ENCODE assay signal across 8 cellular contexts in the genomic region with DNA sequence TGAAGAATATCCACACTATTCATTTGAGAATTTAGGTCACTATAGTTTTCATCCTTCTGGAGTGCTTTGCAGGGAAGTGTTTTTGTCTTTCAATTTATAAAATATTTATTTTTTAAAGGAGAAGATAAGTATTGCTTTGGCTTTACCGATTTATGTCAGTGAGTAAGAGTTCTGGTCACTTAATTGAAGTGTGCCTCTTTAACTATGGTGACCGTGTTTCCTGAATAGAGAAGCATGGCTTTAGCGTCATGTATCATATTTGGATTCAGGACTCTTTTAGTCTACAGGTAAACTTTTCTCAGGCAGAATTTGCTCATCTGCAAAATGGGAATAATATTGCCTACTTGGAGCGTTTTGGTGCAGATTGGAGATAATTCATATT. TPM values are rescaled to one million over a fixed set of nuclear protein-coding genes. Genes with fewer than 3 reads are reported as not detected.
DNase-seq lines count a peak whose midpoint lies in the region; ATAC-seq and TF ChIP-seq lines count a peak whose summit lies in the region.

No MANE protein-coding gene starts in this region.

- H3K27me3 Mint-ChIP-seq in CD8-positive, alpha-beta T cell (ENCODE audit: low read depth) = no peaks in the 10 kb centered on the region

- H3K9me3 Mint-ChIP-seq in CD8-positive, alpha-beta T cell = no peaks in the 10 kb centered on the region

- no peak for ATAC-seq in CD8-positive, alpha-beta T cell
- no peak for ATAC-seq in GM21360 (IDR thresholded peaks at IDR 0.05; ENCODE audit: unreplicated experiment)

- H3K36me3 Mint-ChIP-seq in CD8-positive, alpha-beta T cell = peaks cover 31% of the 10 kb centered on the region

- H3K27ac ChIP-seq in CD8-positive, alpha-beta T cell (ENCODE audit: low read depth, low read length) = peak overlapping the region; percentile 90
- peak overlapping the region; percentile 91 for H3K27ac ChIP-seq in HL-60 (replicated peaks)
- peak overlapping the region; percentile 92 to 99 for H3K27ac ChIP-seq in breast epithelium
- peak overlapping the region; percentile 78 for H3K27ac ChIP-seq in muscle layer of duodenum (ENCODE audit: low read length)

- no peak for TF ChIP-seq CTCF in CD8-positive, alpha-beta T cell (IDR thresholded peaks at IDR 0.05)
- TF ChIP-seq CTCF in HL-60 (IDR thresholded peaks at IDR 0.05; ENCODE audit: insufficient read depth, low read length) = no peak
- TF ChIP-seq CTCF in breast epithelium (IDR thresholded peaks at IDR 0.05) = no peak
- TF ChIP-seq CTCF in GM10266 (IDR thresholded peaks at IDR 0.05; ENCODE audit: control insufficient read depth, insufficient read depth, low read depth, missing control alignments) = no peak

- peaks cover 29% of the 10 kb centered on the region for H3K4me1 Mint-ChIP-seq in CD8-positive, alpha-beta T cell (ENCODE audit: low read depth)

- peak overlapping the region; percentile 100 for H3K27ac Mint-ChIP-seq in CD8-positive, alpha-beta T cell

- no peaks in the 10 kb centered on the region for H3K27me3 ChIP-seq in CD8-positive, alpha-beta T cell (ENCODE audit: insufficient read depth, low read length)
- H3K27me3 ChIP-seq in HL-60 (ENCODE audit: insufficient read depth, poor library complexity, severe bottlenecking) = no peaks in the 10 kb centered on the region
- no peaks in the 10 kb centered on the region for H3K27me3 ChIP-seq in breast epithelium
- H3K27me3 ChIP-seq in muscle layer of duodenum (ENCODE audit: low read depth, low read length) = no peaks in the 10 kb centered on the region

- peak overlapping the region; percentile 84 for H3K4me3 ChIP-seq in CD8-positive, alpha-beta T cell (ENCODE audit: low read depth, low read length)
- H3K4me3 ChIP-seq in HL-60 (replicated peaks; ENCODE audit: insufficient read depth, low read length) (peak overlapping the region; percentile 70), breast epithelium (peak overlapping the region; percentile 69 to 88 (median 85)), muscle layer of duodenum (ENCODE audit: low read depth in 1 of 2, low read length in 2 of 2) (peak overlapping the region; percentile 96 to 97)

- peaks cover 19% of the 10 kb centered on the region for H3K4me1 ChIP-seq in CD8-positive, alpha-beta T cell (ENCODE audit: insufficient read depth, low read length)
- H3K4me1 ChIP-seq in breast epithelium (no peaks in the 10 kb centered on the region), muscle layer of duodenum (ENCODE audit: control insufficient read depth in 1 of 2, insufficient read depth in 2 of 2, low read length in 2 of 2) (peaks cover 0 to 17% of the 10 kb centered on the region in 2 donors)

- H3K4me3 Mint-ChIP-seq in CD8-positive, alpha-beta T cell = peak overlapping the region; percentile 100

- POLR2A ChIA-PET in CD8-positive, alpha-beta T cell (lab: Charles Lee) = no interaction called here

- H3K36me3 ChIP-seq in CD8-positive, alpha-beta T cell (ENCODE audit: insufficient read depth, low read length) = peaks cover 14% of the 10 kb centered on the region
- no peaks in the 10 kb centered on the region for H3K36me3 ChIP-seq in breast epithelium
- peaks cover 12 to 25% of the 10 kb centered on the region in 2 donors for H3K36me3 ChIP-seq in muscle layer of duodenum (ENCODE audit: control insufficient read depth in 1 of 2, insufficient read depth in 2 of 2, low read length in 2 of 2)

- no peak for TF ChIP-seq POLR2A in breast epithelium (IDR thresholded peaks at IDR 0.05)

- H3K9me3 ChIP-seq in CD8-positive, alpha-beta T cell (ENCODE audit: low read length) = no peaks in the 10 kb centered on the region
- H3K9me3 ChIP-seq in breast epithelium = no peaks in the 10 kb centered on the region
- H3K9me3 ChIP-seq in muscle layer of duodenum (ENCODE audit: control insufficient read depth in 1 of 2, low read length in 2 of 2) = no peaks in the 10 kb centered on the region

- DNase-seq in CD8-positive, alpha-beta T cell = no peak
- DNase-seq in HL-60 (ENCODE audit: low read depth in 1 of 2, low spot score in 1 of 2) (no peak), breast epithelium (ENCODE audit: low spot score in 2 of 2) (no peak), GM10266 (ENCODE audit: extremely low spot score) (no peak), NCI-H146 treated with DMSO at 0.1 percent for 48 hours (lab: John Stamatoyannopoulos, UW; ENCODE audit: unreplicated experiment) (no peak)
- no peak for DNase-seq in stimulated activated CD4-positive, alpha-beta T cell treated with anti-CD3 and anti-CD28 coated beads, Interleukin-2, amount 100 ng/mL, for 24 hours

- CTCF ChIA-PET in CD8-positive, alpha-beta T cell (lab: Charles Lee) = interaction anchor here (1.0 kb wide), 1 partner anchor 20 kb away, joined by 3 read pairs; no protein-coding TSS in a partner anchor

- intact Hi-C loops in CD8-positive, alpha-beta T cell (cut with DNase I, micrococcal nuclease) = loop anchor here (1.0 to 5.0 kb wide), 3 partner anchors 9 to 851 kb away; no protein-coding TSS in a partner anchor
- intact Hi-C loops in breast epithelium (cut with DNase I; ENCODE audit: low total_unique reads) = no loop called here

RNA-seq across cellular contexts. Expression of gene BDP1, which starts 0.9 kb away (rescaled TPM):
- total RNA-seq in CD8-positive, alpha-beta T cell = 10 to 100 TPM; 29.6 to 33.2 TPM
- 100 to 1,000 TPM in 1 of 3 donors, 10 to 100 TPM in 2; 26.4 to 119 (median 41.6) TPM for total RNA-seq in breast epithelium
